ENCODE assay signal across 30 cellular contexts in the genomic region with DNA sequence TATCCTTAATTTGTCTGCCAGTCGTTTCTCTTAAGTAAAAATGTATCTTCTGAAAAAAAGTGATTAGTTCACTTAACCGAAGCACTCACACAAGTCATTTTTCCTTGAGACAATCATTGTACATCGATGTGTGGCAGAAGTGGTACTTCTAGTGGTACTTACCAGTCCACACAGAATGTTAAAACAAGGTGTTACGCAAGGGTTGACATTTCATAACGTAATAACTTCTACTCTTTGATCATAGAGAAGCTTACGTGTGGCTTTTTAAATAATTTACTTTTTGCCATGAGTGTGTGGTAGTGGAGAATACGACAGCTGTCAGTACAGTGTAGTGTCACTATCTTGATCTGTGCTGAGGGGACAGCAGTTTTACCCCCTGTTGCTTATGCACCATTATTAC.
DNase-seq lines count a peak whose midpoint lies in the region; TF ChIP-seq lines count a peak whose summit lies in the region.
"Had no signal": no experiment of that assay in that cellular context is flagged by ENCODE, and none has a peak within 500 bp of the region (broad histone marks: within the 10 kb centered on the region; RNA-seq: fewer than 3 reads in every experiment).

No MANE protein-coding gene starts in this region.

- no peaks in the 10 kb centered on the region for H4K20me1 ChIP-seq in neural progenitor cell (ENCODE audit: low read depth)
- H4K20me1 ChIP-seq: BLaER1 had no signal

- H3F3A ChIP-seq in neural progenitor cell (ENCODE audit: low read depth), result no peaks in the 10 kb centered on the region

- peak; percentile 28 for DNase-seq in SIG-M5 treated with dmso at 0.1 percent for 504 hours (lab: John Stamatoyannopoulos, UW; ENCODE audit: unreplicated experiment)
- DNase-seq in SIG-M5 (lab: John Stamatoyannopoulos, UW), result no peak
- DNase-seq in DMS79 treated with DMSO at 0.1 percent for 48 hours (lab: John Stamatoyannopoulos, UW), result peak; percentile 45
- DNase-seq in NOMO-1 treated with DMSO at 0.1 percent for 48 hours (lab: John Stamatoyannopoulos, UW; ENCODE audit: unreplicated experiment), result peak; percentile 67
- DNase-seq in neural progenitor cell (ENCODE audit: low spot score), result no peak
- no peak for DNase-seq in stimulated activated naive CD4-positive, alpha-beta T cell (lab: John Stamatoyannopoulos, UW)
- DNase-seq in iPS-NIHi7 (ENCODE audit: extremely low spot score), result no peak
- DNase-seq: ACHN; activated CD4-positive, alpha-beta T cell treated with anti-CD3 and anti-CD28 coated beads, Interleukin-2, amount 50 U/mL, for 48 hours; activated CD4-positive, CD25-positive, alpha-beta regulatory T cell; activated CD8-positive, alpha-beta memory T cell treated with anti-CD3 and anti-CD28 coated beads, Interleukin-2, amount 50 U/mL, for 48 hours; aorta; Caco-2; colonic mucosa; effector CD8-positive, alpha-beta T cell; head of caudate nucleus; Kasumi-1; NCI-H1092 treated with DMSO at 0.1 percent for 48 hours; pancreas; stimulated activated CD4-positive, alpha-beta T cell treated with anti-CD3 and anti-CD28 coated beads, Interleukin-1b, Interleukin-23, amount 100 ng/mL, for 48 hours; stimulated activated CD8-positive, alpha-beta memory T cell treated with anti-CD3 and anti-CD28 coated beads, Interleukin-4, amount 100 ng/mL, for 48 hours; stomach; T-cell; tibial artery had no signal

- H3K4me3 ChIP-seq in neural progenitor cell, result no peak overlapping the region
- H3K4me3 ChIP-seq: BLaER1, cardiac muscle cell, colonic mucosa, pancreas, PC-9, smooth muscle cell, stomach, tibial artery had no signal

- H3K27ac ChIP-seq in neural progenitor cell, result no peak overlapping the region
- H3K27ac ChIP-seq: BLaER1, cardiac muscle cell, colonic mucosa, pancreas, PC-9, stomach, tibial artery had no signal

- H3K9me3 Mint-ChIP-seq in neural progenitor cell, result no peaks in the 10 kb centered on the region
- H3K9me3 Mint-ChIP-seq: activated naive CD4-positive, alpha-beta T cell treated with anti-CD3 and anti-CD28 coated beads, Interleukin-2, amount 50 U/mL, for 72 hours; activated T-helper 17 cell treated with anti-CD3 and anti-CD28 coated beads, Interleukin-2, amount 50 U/mL, for 72 hours; T-cell had no signal

- no peaks in the 10 kb centered on the region for H3K79me2 ChIP-seq in neural progenitor cell (ENCODE audit: low read depth)

- peaks cover 14% of the 10 kb centered on the region for H3K27me3 Mint-ChIP-seq in neural progenitor cell (ENCODE audit: insufficient read depth, low read depth)

- no peak overlapping the region for H2AFZ ChIP-seq in neural progenitor cell (replicated peaks)
- H2AFZ ChIP-seq: PC-9 had no signal

- no peak overlapping the region for H3K9ac ChIP-seq in neural progenitor cell
- H3K9ac ChIP-seq: BLaER1 had no signal

- peak overlapping the region; percentile 19 for H3K4me2 ChIP-seq in neural progenitor cell
- H3K4me2 ChIP-seq: BLaER1, PC-9, smooth muscle cell had no signal

- H3K27me3 ChIP-seq in neural progenitor cell, result no peaks in the 10 kb centered on the region
- H3K27me3 ChIP-seq: BLaER1, cardiac muscle cell, colonic mucosa, pancreas had no signal

- peaks cover 16% of the 10 kb centered on the region for H3K4me1 ChIP-seq in neural progenitor cell
- H3K4me1 ChIP-seq: Caco-2, colonic mucosa, pancreas had no signal

- no peak overlapping the region for H3K27ac Mint-ChIP-seq in neural progenitor cell
- H3K27ac Mint-ChIP-seq: activated naive CD4-positive, alpha-beta T cell treated with anti-CD3 and anti-CD28 coated beads, Interleukin-2, amount 50 U/mL, for 72 hours; activated T-helper 17 cell treated with anti-CD3 and anti-CD28 coated beads, Interleukin-2, amount 50 U/mL, for 72 hours; T-cell had no signal

- H3K4me1 Mint-ChIP-seq in neural progenitor cell, result peaks cover 23% of the 10 kb centered on the region
- H3K4me1 Mint-ChIP-seq: activated T-helper 17 cell treated with anti-CD3 and anti-CD28 coated beads, Interleukin-2, amount 50 U/mL, for 72 hours; T-cell had no signal

- TF ChIP-seq CTCF in neural progenitor cell (IDR thresholded peaks at IDR 0.05), result no peak

- no peaks in the 10 kb centered on the region for H3K36me3 Mint-ChIP-seq in neural progenitor cell
- H3K36me3 Mint-ChIP-seq: activated naive CD4-positive, alpha-beta T cell treated with anti-CD3 and anti-CD28 coated beads, Interleukin-2, amount 50 U/mL, for 72 hours; T-cell had no signal

- no peaks in the 10 kb centered on the region for H3K9me3 ChIP-seq in neural progenitor cell (ENCODE audit: low read depth)
- H3K9me3 ChIP-seq: BLaER1, Caco-2, colonic mucosa, pancreas, stomach, tibial artery had no signal

- no peaks in the 10 kb centered on the region for H3K36me3 ChIP-seq in neural progenitor cell
- H3K36me3 ChIP-seq: BLaER1, cardiac muscle cell, colonic mucosa, pancreas, stomach, tibial artery had no signal

- H3K4me3 Mint-ChIP-seq in neural progenitor cell, result no peak overlapping the region
- H3K4me3 Mint-ChIP-seq: activated T-helper 17 cell treated with anti-CD3 and anti-CD28 coated beads, Interleukin-2, amount 50 U/mL, for 72 hours; T-cell had no signal

Comparison
In these comparisons a context has a peak if more than half of its experiments do, and no peak if none do; other contexts are left out.
1. DNase-seq: peak in SIG-M5 treated with dmso at 0.1 percent for 504 hours (single experiment), DMS79 treated with DMSO at 0.1 percent for 48 hours (single experiment) and NOMO-1 treated with DMSO at 0.1 percent for 48 hours (single experiment); none in SIG-M5 (single experiment), neural progenitor cell (single experiment), stimulated activated naive CD4-positive, alpha-beta T cell (0 of 6) and iPS-NIHi7 (single experiment).